10 cellular contexts compared by ENCODE assay signal in genomic region chr4:163663454-163664225, GRCh38.
A peak's percentile ranks its signal among the peaks of the same experiment; 100 is the strongest.
DNase-seq lines count a peak whose midpoint lies in the region; ATAC-seq and TF ChIP-seq lines count a peak whose summit lies in the region.
"Had no signal": no experiment of that assay in that cellular context is flagged by ENCODE, and none has a peak within 500 bp of the region (broad histone marks: within the 10 kb centered on the region; RNA-seq: fewer than 3 reads in every experiment).

No MANE protein-coding gene starts in this region.

- peaks cover 4% of the 10 kb centered on the region for H3K9me3 Mint-ChIP-seq in activated naive CD8-positive, alpha-beta T cell treated with anti-CD3 and anti-CD28 coated beads for 36 hours
- H3K9me3 Mint-ChIP-seq in endodermal cell = peaks cover 5% of the 10 kb centered on the region

- no peaks in the 10 kb centered on the region for H3K9me3 ChIP-seq in endodermal cell (ENCODE audit: control insufficient read depth, low read length)

- DNase-seq in activated naive CD8-positive, alpha-beta T cell treated with anti-CD3 and anti-CD28 coated beads for 36 hours = no peak
- DNase-seq in endodermal cell = no peak
- DNase-seq in amygdala (lab: John Stamatoyannopoulos, UW) = no peak
- DNase-seq in G401 (ENCODE audit: low spot score) = no peak
- DNase-seq in Right ventricle myocardium inferior (ENCODE audit: missing footprints) = no peak
- DNase-seq: DND-41 had no signal

- H3K4me3 Mint-ChIP-seq in activated naive CD8-positive, alpha-beta T cell treated with anti-CD3 and anti-CD28 coated beads for 36 hours = no peak overlapping the region
- H3K4me3 Mint-ChIP-seq in endodermal cell = no peak overlapping the region

- peaks cover 35% of the 10 kb centered on the region for H3K4me1 Mint-ChIP-seq in activated naive CD8-positive, alpha-beta T cell treated with anti-CD3 and anti-CD28 coated beads for 36 hours
- no peaks in the 10 kb centered on the region for H3K4me1 Mint-ChIP-seq in endodermal cell

- H3K4me1 ChIP-seq in endodermal cell (ENCODE audit: control insufficient read depth, insufficient read depth, low read length) = no peaks in the 10 kb centered on the region

- H3K27me3 ChIP-seq in endodermal cell (ENCODE audit: control insufficient read depth, insufficient read depth, low read length, poor library complexity, severe bottlenecking) = no peaks in the 10 kb centered on the region

- in situ Hi-C loops in G401 (cut with HindIII; ENCODE audit: low sequenced_read_pairs) = no loop called here

- intact Hi-C loops in Right ventricle myocardium inferior (cut with DNase I) = no loop called here

- no peak overlapping the region for H3K4me3 ChIP-seq in endodermal cell (ENCODE audit: low read length)

- H3K36me3 ChIP-seq in endodermal cell (ENCODE audit: control insufficient read depth, insufficient read depth, low read length) = no peaks in the 10 kb centered on the region

- H3K27ac Mint-ChIP-seq in activated naive CD8-positive, alpha-beta T cell treated with anti-CD3 and anti-CD28 coated beads for 36 hours = peak overlapping the region; percentile 37
- H3K27ac Mint-ChIP-seq in endodermal cell = no peak overlapping the region

- WGBS in endodermal cell (ENCODE audit: insufficient coverage in 1 of 2, insufficient read length in 1 of 2), 2 experiments = 82 to 91% methylated on average over 2 to 5 of the region's 5 CpGs

- no peak overlapping the region for H3K9ac ChIP-seq in endodermal cell (ENCODE audit: extremely low read depth, low read length, poor library complexity, severe bottlenecking)

- no peaks in the 10 kb centered on the region for H3K36me3 Mint-ChIP-seq in activated naive CD8-positive, alpha-beta T cell treated with anti-CD3 and anti-CD28 coated beads for 36 hours
- H3K36me3 Mint-ChIP-seq in endodermal cell (ENCODE audit: low read depth) = no peaks in the 10 kb centered on the region

- no peak overlapping the region for H3K27ac ChIP-seq in endodermal cell (ENCODE audit: low read depth, low read length)
- H3K27ac ChIP-seq: RWPE1 had no signal

- TF ChIP-seq CTCF in endodermal cell (conservative IDR thresholded peaks at IDR 0.05) = no peak

- no peaks in the 10 kb centered on the region for H3K27me3 Mint-ChIP-seq in activated naive CD8-positive, alpha-beta T cell treated with anti-CD3 and anti-CD28 coated beads for 36 hours
- no peaks in the 10 kb centered on the region for H3K27me3 Mint-ChIP-seq in endodermal cell (ENCODE audit: insufficient read depth)

- peak; percentile 82 for ATAC-seq in GM18499 (IDR thresholded peaks at IDR 0.05; ENCODE audit: insufficient read depth, unreplicated experiment)
- ATAC-seq in GM21367 (IDR thresholded peaks at IDR 0.05; ENCODE audit: unreplicated experiment) = peak; percentile 85
- peak; percentile 77 for ATAC-seq in HG03103 (IDR thresholded peaks at IDR 0.05; ENCODE audit: low read depth, unreplicated experiment)
- no peak for ATAC-seq in Right ventricle myocardium inferior
